ENCODE assay signal across 8 cellular contexts in genomic region chr7:149261321-149261828, GRCh38. TPM values are rescaled to one million over a fixed set of nuclear protein-coding genes. Genes with fewer than 3 reads are reported as not detected.
DNase-seq lines count a peak whose midpoint lies in the region; ATAC-seq, FAIRE-seq and TF ChIP-seq lines count a peak whose summit lies in the region.

No MANE protein-coding gene starts in this region.

- FAIRE-seq in bronchial epithelial cell (lab: Jason Lieb, UNC): no peak

- no peak for TF ChIP-seq POLR2A in right lobe of liver (IDR thresholded peaks at IDR 0.05)
- TF ChIP-seq POLR2A in testis (IDR thresholded peaks at IDR 0.05): no peak

- H3K4me1 ChIP-seq in BLaER1 (peaks cover 24% of the 10 kb centered on the region), right lobe of liver (no peaks in the 10 kb centered on the region), testis (peaks cover 10% of the 10 kb centered on the region)

- H3K9me3 ChIP-seq in BLaER1 (no peaks in the 10 kb centered on the region), right lobe of liver (no peaks in the 10 kb centered on the region), testis (no peaks in the 10 kb centered on the region)

- H3K4me3 ChIP-seq in BLaER1 (peak overlapping the region; percentile 70), bronchial epithelial cell (ENCODE audit: low read depth, low read length) (peak overlapping the region; percentile 55), right lobe of liver (peak overlapping the region; percentile 46 to 59 (median 47)), testis (peak overlapping the region; percentile 71)

- TF ChIP-seq CTCF in bronchial epithelial cell (IDR thresholded peaks at IDR 0.05; ENCODE audit: insufficient read depth, low read length, severe bottlenecking) (no peak), right lobe of liver (IDR thresholded peaks at IDR 0.05) (no peak), testis (IDR thresholded peaks at IDR 0.05) (no peak)

- intact Hi-C loops in right lobe of liver (cut with DNase I): no loop called here
- intact Hi-C loops in testis (cut with DNase I; ENCODE audit: low total_unique reads): no loop called here

- H3K9ac ChIP-seq in BLaER1: peak overlapping the region; percentile 80

- peak; percentile 77 for DNase-seq in NCI-H226
- peak; percentile 80 for DNase-seq in bronchial epithelial cell (ENCODE audit: low read depth)
- DNase-seq in right lobe of liver: no peak
- DNase-seq in testis: peak; percentile 33
- DNase-seq in activated CD8-positive, alpha-beta memory T cell treated with anti-CD3 and anti-CD28 coated beads for 24 hours: no peak

- 1% methylated on average over 16 of the region's 16 CpGs for WGBS in right lobe of liver (ENCODE audit: insufficient coverage, low coverage, low lambda C conversion rate, missing lambda C conversion rate)
- WGBS in testis, 2 donors: 2 to 4% methylated on average over 16 of the region's 16 CpGs

- H3K36me3 ChIP-seq in BLaER1 (peaks cover 14% of the 10 kb centered on the region), bronchial epithelial cell (ENCODE audit: control insufficient read depth, insufficient read depth, low read length) (peaks cover 7% of the 10 kb centered on the region), right lobe of liver (peaks cover 0 to 4% (median under 1%) of the 10 kb centered on the region in 4 donors), testis (ENCODE audit: low read depth, missing control alignments) (no peaks in the 10 kb centered on the region)

- peak; percentile 3 for ATAC-seq in GM19351 (IDR thresholded peaks at IDR 0.05; ENCODE audit: unreplicated experiment)
- peak in 3 of 4 donors; percentile 1 to 5 (median 3) for ATAC-seq in right lobe of liver
- ATAC-seq in GM21367 (IDR thresholded peaks at IDR 0.05; ENCODE audit: unreplicated experiment): no peak

- peak overlapping the region; percentile 89 for H3K27ac ChIP-seq in BLaER1
- peak overlapping the region; percentile 53 to 80 (median 73) for H3K27ac ChIP-seq in right lobe of liver
- peak overlapping the region; percentile 87 to 96 for H3K27ac ChIP-seq in testis

- peak overlapping the region; percentile 94 for H3K4me2 ChIP-seq in BLaER1

- H3K27me3 ChIP-seq in BLaER1 (no peaks in the 10 kb centered on the region), bronchial epithelial cell (ENCODE audit: control insufficient read depth, insufficient read depth, low read length) (no peaks in the 10 kb centered on the region), right lobe of liver (no peaks in the 10 kb centered on the region), testis (no peaks in the 10 kb centered on the region)

- H4K20me1 ChIP-seq in BLaER1: peaks cover 8% of the 10 kb centered on the region; the same call in 1 of the 2 replicates

RNA-seq across cellular contexts. Expression of gene ZNF783, which starts 0.6 kb away (rescaled TPM):
- 9.5 and 11.3 TPM in 2 replicates for total RNA-seq in bronchial epithelial cell
- 1 to 10 TPM; 1.5 to 4.9 (median 3.0) TPM for total RNA-seq in right lobe of liver
- 10 to 100 TPM; 30.5 to 41.1 TPM for total RNA-seq in testis
- 15.0 TPM for polyA plus RNA-seq in testis (ENCODE audit: insufficient read depth, low read depth, low replicate concordance)

RNA-seq across cellular contexts. Expression of gene ZNF212, which starts 21.9 kb away (rescaled TPM):
- 5.8 and 6.1 TPM in 2 replicates for total RNA-seq in bronchial epithelial cell
- total RNA-seq in right lobe of liver: 1 to 10 TPM; 2.6 to 5.9 (median 4.7) TPM
- total RNA-seq in testis: 10 to 100 TPM; 23.1 to 24.2 TPM
- 17.2 TPM for polyA plus RNA-seq in testis (ENCODE audit: insufficient read depth, low read depth, low replicate concordance)

Comparison
In these comparisons a context has a peak if more than half of its experiments do, and no peak if none do; other contexts are left out.
1. DNase-seq: peak in NCI-H226 (single experiment), bronchial epithelial cell (single experiment) and testis (single experiment); none in right lobe of liver (0 of 3) and activated CD8-positive, alpha-beta memory T cell treated with anti-CD3 and anti-CD28 coated beads for 24 hours (single experiment).
2. Peak in every context shown above with its lines, with median percentiles within 50 percentile points of each other: H3K27ac ChIP-seq and H3K4me3 ChIP-seq.